ENCODE assay signal across 8 cellular contexts in genomic region chr14:31024577-31025334, GRCh38. TPM values are rescaled to one million over a fixed set of nuclear protein-coding genes. Genes with fewer than 3 reads are reported as not detected.
A peak's percentile ranks its signal among the peaks of the same experiment; 100 is the strongest.
DNase-seq lines count a peak whose midpoint lies in the region; ATAC-seq and TF ChIP-seq lines count a peak whose summit lies in the region.

No MANE protein-coding gene starts in this region.

- peaks cover 48% of the 10 kb centered on the region for H3K4me1 Mint-ChIP-seq in activated naive CD8-positive, alpha-beta T cell (ENCODE audit: low read depth)

- H3K9ac ChIP-seq in stomach smooth muscle (ENCODE audit: low read length in 2 of 2): peak overlapping the region; percentile 95 to 97

- peaks cover 7% of the 10 kb centered on the region for H3K36me3 ChIP-seq in left ventricle myocardium inferior
- peaks cover 0 to 9% of the 10 kb centered on the region in 2 donors for H3K36me3 ChIP-seq in stomach smooth muscle (ENCODE audit: control insufficient read depth in 2 of 2, insufficient read depth in 2 of 2, low read length in 2 of 2)

- H3K4me1 ChIP-seq in left ventricle myocardium inferior (peaks cover 72% of the 10 kb centered on the region), stomach smooth muscle (ENCODE audit: control insufficient read depth, insufficient read depth, low read length) (peaks cover 4% of the 10 kb centered on the region)

- peak overlapping the region; percentile 89 for H3K27ac Mint-ChIP-seq in activated naive CD8-positive, alpha-beta T cell

- H3K27me3 Mint-ChIP-seq in activated naive CD8-positive, alpha-beta T cell: no peaks in the 10 kb centered on the region

- peak overlapping the region; percentile 98 for H3K4me3 ChIP-seq in left ventricle myocardium inferior
- H3K4me3 ChIP-seq in stomach smooth muscle (ENCODE audit: low read length in 2 of 2): peak overlapping the region; percentile 91 to 99

- no peak for ATAC-seq in Right ventricle myocardium superior (ENCODE audit: poor library complexity)
- no peak for ATAC-seq in HG03457 (IDR thresholded peaks at IDR 0.05; ENCODE audit: unreplicated experiment)

- no peaks in the 10 kb centered on the region for H3K27me3 ChIP-seq in left ventricle myocardium inferior (ENCODE audit: low read depth)
- H3K27me3 ChIP-seq in stomach smooth muscle (ENCODE audit: control insufficient read depth in 1 of 2, insufficient read depth in 2 of 2, low read length in 2 of 2): no peaks in the 10 kb centered on the region

- no peak for TF ChIP-seq CTCF in left ventricle myocardium inferior (IDR thresholded peaks at IDR 0.05; ENCODE audit: borderline replicate concordance)

- no peaks in the 10 kb centered on the region for H3K9me3 Mint-ChIP-seq in activated naive CD8-positive, alpha-beta T cell (ENCODE audit: low read depth)

- H3K27ac ChIP-seq in left ventricle myocardium inferior (replicated peaks) (peak overlapping the region; percentile 99), stomach smooth muscle (ENCODE audit: low read length) (peak overlapping the region; percentile 97)

- no peaks in the 10 kb centered on the region for H3K9me3 ChIP-seq in left ventricle myocardium inferior (replicated peaks)
- no peaks in the 10 kb centered on the region for H3K9me3 ChIP-seq in stomach smooth muscle (ENCODE audit: control insufficient read depth in 2 of 2, low read length in 2 of 2)

- DNase-seq in left ventricle myocardium inferior: no peak
- no peak for DNase-seq in Right ventricle myocardium superior
- DNase-seq in iris pigment epithelial cell (ENCODE audit: low read depth): peak; percentile 47
- DNase-seq in cerebellum (ENCODE audit: low spot score): no peak
- no peak for DNase-seq in activated CD8-positive, alpha-beta memory T cell treated with anti-CD3 and anti-CD28 coated beads for 24 hours

- H3K4me3 Mint-ChIP-seq in activated naive CD8-positive, alpha-beta T cell: peak overlapping the region; percentile 93

- H3K36me3 Mint-ChIP-seq in activated naive CD8-positive, alpha-beta T cell: peaks cover 6% of the 10 kb centered on the region

- intact Hi-C loops in left ventricle myocardium inferior (cut with micrococcal nuclease): no loop called here
- intact Hi-C loops in Right ventricle myocardium superior (cut with DNase I): no loop called here

RNA-seq across cellular contexts. Expression of gene AP4S1, which starts 0.7 kb away (rescaled TPM):
- total RNA-seq in left ventricle myocardium inferior (8.1 TPM), Right ventricle myocardium superior (6.7 TPM), cerebellum (25.5 TPM)

RNA-seq across cellular contexts. Expression of gene STRN3, which starts 1.4 kb away (rescaled TPM):
- total RNA-seq in left ventricle myocardium inferior: 48.7 TPM
- 45.1 TPM for total RNA-seq in Right ventricle myocardium superior
- 84.0 TPM for total RNA-seq in cerebellum
